29 cellular contexts compared by ENCODE assay signal in the genomic region with DNA sequence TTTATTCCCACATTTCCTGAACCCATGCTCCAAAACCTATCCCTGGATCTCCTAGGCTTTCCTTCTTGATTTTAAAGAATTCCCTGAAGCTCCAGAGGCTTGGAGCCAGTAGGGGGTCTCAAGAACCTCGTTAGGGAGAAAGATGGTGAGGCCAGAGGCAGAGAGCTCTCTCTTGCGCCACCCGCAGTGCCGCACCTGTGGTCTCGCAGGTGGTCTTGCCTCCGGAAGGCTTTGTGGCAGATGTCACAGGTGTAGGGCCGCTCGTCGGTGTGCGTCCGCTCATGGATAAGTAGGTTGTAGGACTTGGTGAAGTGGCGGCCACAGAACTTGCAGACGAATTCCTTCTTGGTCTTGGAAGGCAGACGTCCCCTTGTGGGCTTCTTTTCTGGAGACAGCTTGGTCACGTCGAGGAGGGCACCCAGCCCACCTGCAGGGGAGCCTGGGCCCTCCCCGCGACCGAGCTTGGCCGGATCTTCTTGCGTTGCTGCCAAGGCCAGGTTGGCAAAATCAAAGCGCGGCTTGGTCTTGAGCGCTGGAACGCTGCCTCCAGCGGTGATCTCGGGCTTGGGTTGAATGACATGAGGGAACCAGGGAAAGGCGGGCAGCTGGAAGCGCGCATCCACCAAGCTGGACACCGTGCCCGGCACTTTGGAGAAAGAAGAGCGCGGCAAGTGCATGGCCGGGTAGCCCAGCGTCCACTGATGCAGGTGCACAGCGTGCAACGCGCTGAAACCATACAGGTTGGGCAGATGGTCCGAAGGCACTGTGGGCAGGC. TPM values are rescaled to one million over a fixed set of nuclear protein-coding genes. Genes with fewer than 3 reads are reported as not detected.
DNase-seq lines count a peak whose midpoint lies in the region; ATAC-seq, FAIRE-seq and TF ChIP-seq lines count a peak whose summit lies in the region.
"Had no signal": no experiment of that assay in that cellular context is flagged by ENCODE, and none has a peak within 500 bp of the region (broad histone marks: within the 10 kb centered on the region; RNA-seq: fewer than 3 reads in every experiment).

No MANE protein-coding gene starts in this region.

- no peak overlapping the region for H3K4me2 ChIP-seq in endothelial cell of umbilical vein (ENCODE audit: insufficient read depth, low read length)

- H4K20me1 ChIP-seq in endothelial cell of umbilical vein (replicated peaks; ENCODE audit: control insufficient read depth, extremely low read depth, insufficient read depth, low read length): no peaks in the 10 kb centered on the region

- peaks cover 23% of the 10 kb centered on the region for H3K4me1 Mint-ChIP-seq in activated CD4-positive, alpha-beta T cell treated with anti-CD3 and anti-CD28 coated beads, Interleukin-2, amount 10 ng/mL, durations not matched to agents 24 days and 14 days
- H3K4me1 Mint-ChIP-seq in nephron (peaks cover 55% of the 10 kb centered on the region), HFFc6 (ENCODE audit: low read depth) (peaks cover 19% of the 10 kb centered on the region)

- no peak overlapping the region for H3K4me3 ChIP-seq in endothelial cell of umbilical vein (replicated peaks in 1 of 3; ENCODE audit: insufficient read depth in 1 of 3, low read depth in 1 of 3, low read length in 3 of 3)
- H3K4me3 ChIP-seq in aorta (ENCODE audit: low read length in 2 of 2): peak overlapping the region in 1 of 2 donors; percentile 17
- H3K4me3 ChIP-seq: gastrocnemius medialis, GM23248, lung, Peyer's patch had no signal

- dilution Hi-C loops in endothelial cell of umbilical vein (cut with MboI; ENCODE audit: extremely low pct_ligation_motif_present, low sequenced_read_pairs): no loop called here

- no peaks in the 10 kb centered on the region for H3K4me1 ChIP-seq in endothelial cell of umbilical vein (ENCODE audit: control insufficient read depth, extremely low read depth, insufficient read depth, low read length)
- H3K4me1 ChIP-seq in aorta (ENCODE audit: control insufficient read depth in 1 of 2, insufficient read depth in 2 of 2, low read length in 2 of 2): peaks cover 0 to 2% of the 10 kb centered on the region in 2 donors

- H3K36me3 ChIP-seq in endothelial cell of umbilical vein (ENCODE audit: control insufficient read depth in 2 of 2, extremely low read depth in 1 of 2, insufficient read depth in 2 of 2, low read length in 2 of 2): no peaks in the 10 kb centered on the region
- no peaks in the 10 kb centered on the region for H3K36me3 ChIP-seq in aorta (ENCODE audit: control insufficient read depth in 1 of 2, insufficient read depth in 2 of 2, low read length in 1 of 2)
- H3K36me3 ChIP-seq: gastrocnemius medialis, Peyer's patch had no signal

- no peak overlapping the region for H3K27ac ChIP-seq in endothelial cell of umbilical vein (ENCODE audit: insufficient read depth, low read depth, low read length)
- H3K27ac ChIP-seq in aorta (ENCODE audit: low read depth in 1 of 2, low read length in 2 of 2): peak overlapping the region; percentile 68 to 92
- H3K27ac ChIP-seq: gastrocnemius medialis, GM23248, Peyer's patch had no signal

- intact Hi-C loops in activated CD4-positive, alpha-beta T cell treated with anti-CD3 and anti-CD28 coated beads, Interleukin-2, amount 10 ng/mL, durations not matched to agents 24 days and 14 days (cut with micrococcal nuclease): loop anchor here (10.0 kb wide), 1 partner anchor 1808 kb away; a partner anchor contains a TSS
- intact Hi-C loops in endothelial cell of umbilical vein (cut with micrococcal nuclease): no loop called here
- intact Hi-C loops in aorta (cut with DNase I): loop anchor here (5.0 to 10.0 kb wide), 4 partner anchors 322 to 918 kb away; no protein-coding TSS in a partner anchor

- ATAC-seq in aorta (ENCODE audit: low FRiP score): no peak
- ATAC-seq in HG03432 (IDR thresholded peaks at IDR 0.05; ENCODE audit: unreplicated experiment): no peak
- ATAC-seq: activated naive CD4-positive, alpha-beta T cell treated with anti-CD3 and anti-CD28 coated beads, Interleukin-2, amount 50 U/mL, for 72 hours; gastrocnemius medialis had no signal

- no peak overlapping the region for H3K9ac ChIP-seq in endothelial cell of umbilical vein (replicated peaks; ENCODE audit: extremely low read depth, insufficient read depth, low read length)
- H3K9ac ChIP-seq: GM23248 had no signal

- H3K27me3 Mint-ChIP-seq in activated CD4-positive, alpha-beta T cell treated with anti-CD3 and anti-CD28 coated beads, Interleukin-2, amount 10 ng/mL, durations not matched to agents 24 days and 14 days: peaks cover 83% of the 10 kb centered on the region
- peaks cover 87% of the 10 kb centered on the region for H3K27me3 Mint-ChIP-seq in nephron (ENCODE audit: low read depth)
- peaks cover 8% of the 10 kb centered on the region for H3K27me3 Mint-ChIP-seq in HFFc6 (ENCODE audit: insufficient read depth)

- peaks cover 72 to 79% of the 10 kb centered on the region in 2 experiments for H3K27me3 ChIP-seq in endothelial cell of umbilical vein (ENCODE audit: control insufficient read depth in 2 of 2, insufficient read depth in 2 of 2, low read length in 2 of 2)
- no peaks in the 10 kb centered on the region for H3K27me3 ChIP-seq in aorta (ENCODE audit: control insufficient read depth in 1 of 2, insufficient read depth in 2 of 2, low read length in 1 of 2)

- peak in 1 of 2 donors; percentile 10 for TF ChIP-seq CTCF in endothelial cell of umbilical vein (IDR thresholded peaks at IDR 0.05; ENCODE audit: extremely low read depth in 1 of 2, insufficient read depth in 1 of 2, low read depth in 1 of 2, low read length in 2 of 2)
- no peak for TF ChIP-seq CTCF in nephron (IDR thresholded peaks at IDR 0.05; ENCODE audit: unreplicated experiment in 3 of 3)
- no peak for TF ChIP-seq CTCF in HFFc6 (IDR thresholded peaks at IDR 0.05)

- no peaks in the 10 kb centered on the region for H3K9me3 ChIP-seq in endothelial cell of umbilical vein (replicated peaks; ENCODE audit: control insufficient read depth, insufficient read depth, low read length)
- H3K9me3 ChIP-seq in aorta (ENCODE audit: control insufficient read depth, low read length): no peaks in the 10 kb centered on the region
- H3K9me3 ChIP-seq: gastrocnemius medialis, Peyer's patch had no signal

- POLR2A ChIA-PET in endothelial cell of umbilical vein (lab: Charles Lee): no interaction called here

- H2AFZ ChIP-seq in endothelial cell of umbilical vein (ENCODE audit: low read depth, low read length): no peak overlapping the region
- H2AFZ ChIP-seq: GM23248 had no signal

- no peak overlapping the region for H3K4me3 Mint-ChIP-seq in activated CD4-positive, alpha-beta T cell treated with anti-CD3 and anti-CD28 coated beads, Interleukin-2, amount 10 ng/mL, durations not matched to agents 24 days and 14 days
- peak overlapping the region; percentile 91 to 93 (median 91) for H3K4me3 Mint-ChIP-seq in nephron
- H3K4me3 Mint-ChIP-seq in HFFc6: no peak overlapping the region
- H3K4me3 Mint-ChIP-seq: T-helper 1 cell treated with Interleukin-12 subunit alpha and Interleukin-12 subunit beta and Interleukin-4 antibody, amounts not matched to agents 30 μg/mL and 1 μg/mL, for 36 hours had no signal

- peaks cover 4% of the 10 kb centered on the region for H3K36me3 Mint-ChIP-seq in activated CD4-positive, alpha-beta T cell treated with anti-CD3 and anti-CD28 coated beads, Interleukin-2, amount 10 ng/mL, durations not matched to agents 24 days and 14 days (ENCODE audit: low read depth)
- H3K36me3 Mint-ChIP-seq in nephron (ENCODE audit: low read depth) (peaks cover 52% of the 10 kb centered on the region), HFFc6 (ENCODE audit: low read depth) (peaks cover 39% of the 10 kb centered on the region)

- no peak for FAIRE-seq in endothelial cell of umbilical vein (lab: Jason Lieb, UNC)
- FAIRE-seq: G401.6, small intestine had no signal

- CTCF ChIA-PET in endothelial cell of umbilical vein (lab: Charles Lee): interaction anchor here (1.0 to 1.2 kb wide), 2 partner anchors 9 to 10 kb away, joined by 3 read pairs; no protein-coding TSS in a partner anchor

- DNase-seq in activated CD4-positive, alpha-beta T cell treated with anti-CD3 and anti-CD28 coated beads, Interleukin-2, amount 10 ng/mL, durations not matched to agents 24 days and 14 days: peak; percentile 53
- DNase-seq in activated CD4-positive, alpha-beta T cell treated with anti-CD3 and anti-CD28 coated beads for 4 hours: no peak
- DNase-seq in endothelial cell of umbilical vein (ENCODE audit: low read depth, low spot score): no peak
- peak in 1 of 2 donors; percentile 79 for DNase-seq in aorta
- DNase-seq in HK-2 (ENCODE audit: unreplicated experiment): no peak
- no peak for DNase-seq in HFFc6
- DNase-seq: activated CD4-positive, alpha-beta T cell treated with anti-CD3 and anti-CD28 coated beads, Interleukin-2, amount 50 U/mL, for 48 hours; activated CD8-positive, alpha-beta memory T cell treated with anti-CD3 and anti-CD28 coated beads, Interleukin-2, amount 50 U/mL, for 4 hours; AML-193; anterior cingulate cortex; cerebellar nuclear complex; effector CD4-positive, alpha-beta T cell; gastrocnemius medialis; GM23248; IMR-90; kidney glomerular epithelial cell; NCI-H1092; NCI-H187; NCI-H526; nucleus accumbens; Peyer's patch; small intestine; stimulated activated CD4-positive, alpha-beta T cell treated with anti-CD3 and anti-CD28 coated beads, Interleukin-2, amount 100 ng/mL, for 24 hours had no signal

- TF ChIP-seq POLR2A in endothelial cell of umbilical vein (IDR thresholded peaks at IDR 0.05; ENCODE audit: low read depth, low read length): no peak

- H3K27ac Mint-ChIP-seq in activated CD4-positive, alpha-beta T cell treated with anti-CD3 and anti-CD28 coated beads, Interleukin-2, amount 10 ng/mL, durations not matched to agents 24 days and 14 days: no peak overlapping the region
- H3K27ac Mint-ChIP-seq in nephron (peak overlapping the region in 1 of 3 experiments; percentile 37), HFFc6 (no peak overlapping the region)
- H3K27ac Mint-ChIP-seq: activated naive CD4-positive, alpha-beta T cell treated with anti-CD3 and anti-CD28 coated beads, Interleukin-2, amount 50 U/mL, for 72 hours; T-helper 1 cell treated with Interleukin-12 subunit alpha and Interleukin-12 subunit beta and Interleukin-4 antibody, amounts not matched to agents 30 μg/mL and 1 μg/mL, for 36 hours had no signal

- no TSS peak for BruUV-seq in endothelial cell of umbilical vein (replicated peaks; lab: Mats Ljungman, UMichigan)

- WGBS in aorta, 2 donors: 3 to 6% methylated on average over 40 of the region's 40 CpGs

- H3K9me3 Mint-ChIP-seq in activated CD4-positive, alpha-beta T cell treated with anti-CD3 and anti-CD28 coated beads, Interleukin-2, amount 10 ng/mL, durations not matched to agents 24 days and 14 days: no peaks in the 10 kb centered on the region
- H3K9me3 Mint-ChIP-seq in nephron (no peaks in the 10 kb centered on the region), HFFc6 (no peaks in the 10 kb centered on the region; the same call in 1 of the 2 replicates)
- H3K9me3 Mint-ChIP-seq: activated naive CD4-positive, alpha-beta T cell treated with anti-CD3 and anti-CD28 coated beads, Interleukin-2, amount 50 U/mL, for 72 hours; T-helper 1 cell treated with Interleukin-12 subunit alpha and Interleukin-12 subunit beta and Interleukin-4 antibody, amounts not matched to agents 30 μg/mL and 1 μg/mL, for 36 hours had no signal

- no peaks in the 10 kb centered on the region for H3K9me1 ChIP-seq in endothelial cell of umbilical vein (replicated peaks; ENCODE audit: control insufficient read depth, extremely low read depth, insufficient read depth, low read length)

- H3K79me2 ChIP-seq in endothelial cell of umbilical vein (ENCODE audit: control insufficient read depth, insufficient read depth, low read length): no peaks in the 10 kb centered on the region

RNA-seq across cellular contexts. Expression of a gene that starts 5.3 kb away (rescaled TPM):
- total RNA-seq in activated CD4-positive, alpha-beta T cell treated with anti-CD3 and anti-CD28 coated beads, Interleukin-2, amount 10 ng/mL, durations not matched to agents 24 days and 14 days: not detected in 2 replicates
- total RNA-seq in endothelial cell of umbilical vein: not detected in 2 replicates
- polyA plus RNA-seq in endothelial cell of umbilical vein: not detected in 2 replicates
- not detected in 2 replicates for polyA plus RNA-seq in endothelial cell of umbilical vein (2011; cell fraction: cytosol; rRNA removed)
- 0.08 TPM in 1 of 2 replicates, not detected in the other for polyA plus RNA-seq in endothelial cell of umbilical vein (2011; cell fraction: nucleus; rRNA removed)
- not detected in 2 replicates for polyA plus RNA-seq in endothelial cell of umbilical vein (2012)
- not detected in 2 replicates for polyA minus RNA-seq in endothelial cell of umbilical vein
- not detected for polyA minus RNA-seq in endothelial cell of umbilical vein (2011; cell fraction: cytosol; rRNA and poly(A)+ RNA removed)
- 0.38 TPM in 1 of 2 replicates, not detected in the other for polyA minus RNA-seq in endothelial cell of umbilical vein (2011; cell fraction: nucleus; rRNA and poly(A)+ RNA removed)
- total RNA-seq in aorta: 10 to 100 TPM; 48.6 to 79.1 TPM
- polyA plus RNA-seq in aorta: 10 to 100 TPM; 13.1 to 55.1 TPM
- 10 to 100 TPM in 4 of 6 experiments, 1 to 10 TPM in 2; 5.4 to 11.9 (median 11.1) TPM for total RNA-seq in HFFc6 (2021; fragmentation: NEBNext Ultra II Directional; extraction: Animal tissue kit (Norgen Biotek cat#: 25700))
- total RNA-seq: activated naive CD4-positive, alpha-beta T cell treated with anti-CD3 and anti-CD28 coated beads, Interleukin-2, amount 50 U/mL, for 72 hours had no signal

Comparison
In these comparisons a context has a peak if more than half of its experiments do, and no peak if none do; other contexts are left out.
1. H3K4me3 Mint-ChIP-seq: peak in nephron (3 of 3); none in activated CD4-positive, alpha-beta T cell treated with anti-CD3 and anti-CD28 coated beads, Interleukin-2, amount 10 ng/mL, durations not matched to agents 24 days and 14 days (single experiment) and HFFc6 (single experiment).